ENCODE assay signal across 13 cellular contexts in the genomic region with DNA sequence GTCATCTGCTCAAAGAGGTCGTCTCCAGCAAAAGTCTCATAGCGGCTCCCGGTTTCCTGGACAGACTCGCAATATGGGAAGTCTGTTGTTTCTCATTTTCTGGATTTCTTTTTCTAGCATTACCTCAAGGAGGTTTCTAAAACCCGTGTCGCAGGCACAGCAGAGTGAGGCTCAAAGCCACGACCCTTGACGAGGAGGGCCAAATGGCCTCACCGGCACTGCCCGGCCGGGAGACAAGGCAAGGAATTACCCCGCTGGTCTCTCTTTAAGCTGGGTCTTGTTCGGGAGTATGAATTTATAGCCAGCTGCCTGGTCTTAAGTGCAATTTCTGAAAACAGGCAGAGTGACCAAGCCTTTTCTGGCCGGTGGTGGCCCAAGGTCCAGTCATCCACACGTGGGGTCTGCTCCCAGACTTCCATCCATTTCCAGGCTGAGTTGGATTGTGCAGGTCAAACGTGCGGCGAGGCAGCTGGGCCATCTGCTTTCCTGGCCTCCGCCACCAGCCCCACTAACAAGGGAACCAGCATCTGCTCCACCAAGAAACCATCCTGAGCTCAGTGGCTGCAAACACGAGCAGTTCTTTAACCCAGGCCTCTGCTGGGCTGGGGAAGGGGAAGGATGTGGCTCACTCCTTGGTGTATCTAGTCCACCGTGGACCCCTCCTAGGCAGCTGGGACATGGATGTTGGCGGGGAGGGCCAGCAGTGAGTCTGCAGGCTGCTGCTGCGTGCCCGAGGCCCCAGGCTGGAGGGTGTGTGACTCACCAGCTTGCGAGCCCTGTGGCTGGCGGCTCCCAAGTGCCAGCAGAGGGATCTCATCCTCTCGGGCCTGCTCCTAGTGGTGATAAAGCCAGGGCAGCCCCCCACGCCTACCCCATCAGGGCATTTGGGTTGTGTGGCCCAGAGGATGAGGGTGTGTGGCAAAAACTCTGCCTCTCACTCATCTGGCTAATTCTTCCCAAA. TPM values are rescaled to one million over a fixed set of nuclear protein-coding genes. Genes with fewer than 3 reads are reported as not detected.
A peak's percentile ranks its signal among the peaks of the same experiment; 100 is the strongest.
DNase-seq lines count a peak whose midpoint lies in the region; TF ChIP-seq lines count a peak whose summit lies in the region.
"Had no signal": no experiment of that assay in that cellular context is flagged by ENCODE, and none has a peak within 500 bp of the region (broad histone marks: within the 10 kb centered on the region; RNA-seq: fewer than 3 reads in every experiment).

No MANE protein-coding gene starts in this region.

- in situ Hi-C loops in GM13977 (cut with MboI; ENCODE audit: low pct_unique_long_range_greater_than_20kb, low sequenced_read_pairs, unreplicated experiment), result no loop called here

- H3K4me3 ChIP-seq in fibroblast of villous mesenchyme (ENCODE audit: low read depth, low read length), result no peak overlapping the region
- no peak overlapping the region for H3K4me3 ChIP-seq in vagina
- H3K4me3 ChIP-seq: GM12878, HAP-1, thyroid gland had no signal

- peak; percentile 40 for TF ChIP-seq CTCF in fibroblast of villous mesenchyme (IDR thresholded peaks at IDR 0.05; ENCODE audit: insufficient read depth, low read depth, low read length)
- TF ChIP-seq CTCF in vagina (IDR thresholded peaks at IDR 0.05), result no peak
- TF ChIP-seq CTCF in GM13977 (IDR thresholded peaks at IDR 0.05; ENCODE audit: extremely low read depth, insufficient read depth, missing control alignments), result no peak

- DNase-seq in activated effector memory CD4-positive, alpha-beta T cell treated with anti-CD3 and anti-CD28 coated beads, Interleukin-2, amount 50 U/mL, for 16 hours, result peak; percentile 43
- DNase-seq in activated effector memory CD4-positive, alpha-beta T cell treated with Interleukin-2 at 50 U/mL for 16 hours, result no peak
- DNase-seq in SW480 (ENCODE audit: low spot score) (peak; percentile 27), fibroblast of villous mesenchyme (ENCODE audit: low read depth) (peak; percentile 76), vagina (ENCODE audit: extremely low spot score in 2 of 2) (peak; percentile 52 to 79), GM13977 (ENCODE audit: low spot score) (no peak), cerebellum (ENCODE audit: low spot score) (no peak), SK-N-DZ (ENCODE audit: low spot score) (no peak)
- DNase-seq: NCI-H446 treated with DMSO at 0.1 percent for 48 hours, thyroid gland had no signal

- H3K4me1 ChIP-seq in vagina, result peaks cover 1% of the 10 kb centered on the region
- H3K4me1 ChIP-seq: HAP-1, thyroid gland had no signal

- no peak overlapping the region for H3K27ac ChIP-seq in vagina
- H3K27ac ChIP-seq: C4-2B, thyroid gland had no signal

- no peaks in the 10 kb centered on the region for H3K9me3 ChIP-seq in vagina
- H3K9me3 ChIP-seq: HAP-1, thyroid gland had no signal

- H3K27me3 ChIP-seq in vagina, result no peaks in the 10 kb centered on the region
- H3K27me3 ChIP-seq: thyroid gland had no signal

- no peak for TF ChIP-seq POLR2A in vagina (IDR thresholded peaks at IDR 0.05)

- intact Hi-C loops in vagina (cut with DNase I), result no loop called here

- H3K36me3 ChIP-seq in vagina, result no peaks in the 10 kb centered on the region
- H3K36me3 ChIP-seq: HAP-1, thyroid gland had no signal

RNA-seq across cellular contexts. Expression of gene COL5A1, which starts 55.6 kb away (rescaled TPM):
- 295 and 502 TPM in 2 replicates for total RNA-seq in fibroblast of villous mesenchyme
- 36.6 TPM for total RNA-seq in vagina
- total RNA-seq in cerebellum, result 27.7 TPM
- not detected in 2 replicates for polyA plus RNA-seq in SK-N-DZ (2014; cell fraction: cytosol; rRNA removed)
- polyA plus RNA-seq in SK-N-DZ (2014; cell fraction: nucleus; rRNA removed), result not detected in 2 replicates

Comparison
In these comparisons a context has a peak if more than half of its experiments do, and no peak if none do; other contexts are left out.
1. DNase-seq: peak in activated effector memory CD4-positive, alpha-beta T cell treated with anti-CD3 and anti-CD28 coated beads, Interleukin-2, amount 50 U/mL, for 16 hours (single experiment), SW480 (single experiment), fibroblast of villous mesenchyme (single experiment) and vagina (2 of 2); none in activated effector memory CD4-positive, alpha-beta T cell treated with Interleukin-2 at 50 U/mL for 16 hours (single experiment), GM13977 (single experiment), cerebellum (single experiment) and SK-N-DZ (single experiment).